17 cellular contexts compared by ENCODE assay signal in genomic region chr6:146990284-146990683, GRCh38.
DNase-seq lines count a peak whose midpoint lies in the region; ATAC-seq and TF ChIP-seq lines count a peak whose summit lies in the region.
"Had no signal": no experiment of that assay in that cellular context is flagged by ENCODE, and none has a peak within 500 bp of the region (broad histone marks: within the 10 kb centered on the region; RNA-seq: fewer than 3 reads in every experiment).

No MANE protein-coding gene starts in this region.

- H3K4me3 Mint-ChIP-seq in MCF 10A (ENCODE audit: unreplicated experiment), result no peak overlapping the region
- H3K4me3 Mint-ChIP-seq: activated CD4-positive, alpha-beta memory T cell treated with anti-CD3 and anti-CD28 coated beads, Interleukin-2, amount 10 ng/mL, durations not matched to agents 7 days and 5 days; endodermal cell; neural progenitor cell had no signal

- H3K4me1 ChIP-seq in mammary epithelial cell (ENCODE audit: insufficient read depth, low read length), result no peaks in the 10 kb centered on the region
- H3K4me1 ChIP-seq: neural progenitor cell had no signal

- H3K4me2 ChIP-seq in mammary epithelial cell (ENCODE audit: insufficient read depth, low read depth, low read length), result no peak overlapping the region
- H3K4me2 ChIP-seq: neural progenitor cell had no signal

- no peaks in the 10 kb centered on the region for H4K20me1 ChIP-seq in mammary epithelial cell (ENCODE audit: insufficient read depth, low read length)

- in situ Hi-C loops in mammary epithelial cell (cut with MboI; ENCODE audit: low sequenced_read_pairs in 2 of 2), result no loop called here

- dilution Hi-C loops in mammary epithelial cell (cut with HindIII; ENCODE audit: low sequenced_read_pairs), result no loop called here

- POLR2A ChIA-PET in MCF 10A (lab: Yijun Ruan, JAX), result interaction anchor here (1.7 to 1.8 kb wide), 2 partner anchors 76 to 213 kb away, joined by 5 to 8 read pairs; no protein-coding TSS in a partner anchor

- ATAC-seq in GM19397 (IDR thresholded peaks at IDR 0.05; ENCODE audit: unreplicated experiment), result no peak
- no peak for ATAC-seq in HG03108 (IDR thresholded peaks at IDR 0.05; ENCODE audit: unreplicated experiment)
- ATAC-seq: left ventricle myocardium superior; sciatic nerve; stimulated activated naive CD8-positive, alpha-beta T cell treated with anti-CD3 and anti-CD28 coated beads, Interleukin-15, Interleukin-2, amounts not matched to agents 100 U/mL and 50 U/mL, for 24 hours had no signal

- no peak overlapping the region for H3K4me3 ChIP-seq in mammary epithelial cell (replicated peaks in 1 of 3; ENCODE audit: insufficient read depth in 1 of 3, low read depth in 2 of 3, low read length in 3 of 3)
- H3K4me3 ChIP-seq: neural progenitor cell had no signal

- no peak overlapping the region for H3K27ac ChIP-seq in mammary epithelial cell (ENCODE audit: insufficient read depth, low read depth, low read length)
- H3K27ac ChIP-seq: 22Rv1, neural progenitor cell had no signal

- CTCF ChIA-PET in MCF 10A (lab: Yijun Ruan, JAX), result interaction anchor here (0.6 to 2.0 kb wide), 2 partner anchors 10 to 87 kb away, joined by 4 to 6 read pairs; no protein-coding TSS in a partner anchor
- CTCF ChIA-PET in mammary epithelial cell (lab: Charles Lee; ENCODE audit: low non-redundant PET), result no interaction called here

- no peak overlapping the region for H2AFZ ChIP-seq in mammary epithelial cell (ENCODE audit: low read depth, low read length)
- H2AFZ ChIP-seq: neural progenitor cell had no signal

- no peaks in the 10 kb centered on the region for H3K79me2 ChIP-seq in mammary epithelial cell (ENCODE audit: insufficient read depth, low read length)

- DNase-seq in MCF 10A (ENCODE audit: unreplicated experiment), result peak; percentile 34
- no peak for DNase-seq in mammary epithelial cell
- peak; percentile 3 for DNase-seq in amniotic stem cell (lab: John Stamatoyannopoulos, UW)
- DNase-seq in hepatic stellate cell (ENCODE audit: low spot score), result peak; percentile 22
- no peak for DNase-seq in activated CD8-positive, alpha-beta memory T cell treated with anti-CD3 and anti-CD28 coated beads, Interleukin-2, amount 50 U/mL, for 4 hours
- no peak for DNase-seq in NCI-H1694 (lab: John Stamatoyannopoulos, UW)
- DNase-seq: activated CD4-positive, alpha-beta memory T cell treated with anti-CD3 and anti-CD28 coated beads, Interleukin-2, amount 10 ng/mL, durations not matched to agents 7 days and 5 days; endodermal cell; H7; hippocampal formation; left ventricle myocardium superior; stimulated activated naive CD8-positive, alpha-beta T cell treated with anti-CD3 and anti-CD28 coated beads, Interleukin-15, Interleukin-2, amounts not matched to agents 100 U/mL and 50 U/mL, for 24 hours had no signal

- peaks cover 23% of the 10 kb centered on the region for H3K4me1 Mint-ChIP-seq in MCF 10A (ENCODE audit: insufficient read depth, unreplicated experiment)
- H3K4me1 Mint-ChIP-seq: activated CD4-positive, alpha-beta memory T cell treated with anti-CD3 and anti-CD28 coated beads, Interleukin-2, amount 10 ng/mL, durations not matched to agents 7 days and 5 days; endodermal cell; neural progenitor cell had no signal

- H3K9me3 Mint-ChIP-seq in MCF 10A (ENCODE audit: unreplicated experiment), result no peaks in the 10 kb centered on the region
- H3K9me3 Mint-ChIP-seq: activated CD4-positive, alpha-beta memory T cell treated with anti-CD3 and anti-CD28 coated beads, Interleukin-2, amount 10 ng/mL, durations not matched to agents 7 days and 5 days had no signal

- WGBS in mammary epithelial cell (ENCODE audit: low coverage, missing lambda C conversion rate), result 34% methylated on average over 2 of the region's 2 CpGs

- no peaks in the 10 kb centered on the region for H3K9me3 ChIP-seq in mammary epithelial cell (replicated peaks; ENCODE audit: insufficient read depth, low read length)

- no peaks in the 10 kb centered on the region for H3K27me3 Mint-ChIP-seq in MCF 10A (ENCODE audit: insufficient read depth, unreplicated experiment)
- H3K27me3 Mint-ChIP-seq: activated CD4-positive, alpha-beta memory T cell treated with anti-CD3 and anti-CD28 coated beads, Interleukin-2, amount 10 ng/mL, durations not matched to agents 7 days and 5 days had no signal

- TF ChIP-seq CTCF in MCF 10A (IDR thresholded peaks at IDR 0.05; ENCODE audit: unreplicated experiment), result no peak
- no peak for TF ChIP-seq CTCF in mammary epithelial cell (conservative IDR thresholded peaks at IDR 0.05 in 1 of 2, IDR thresholded peaks at IDR 0.05 in 1 of 2; ENCODE audit: extremely low read depth in 1 of 2, insufficient read depth in 1 of 2, low read depth in 1 of 2, low read length in 2 of 2)

- H3K27ac Mint-ChIP-seq in MCF 10A (ENCODE audit: low read depth, unreplicated experiment), result peak overlapping the region; percentile 85
- H3K27ac Mint-ChIP-seq: activated CD4-positive, alpha-beta memory T cell treated with anti-CD3 and anti-CD28 coated beads, Interleukin-2, amount 10 ng/mL, durations not matched to agents 7 days and 5 days; endodermal cell; neural progenitor cell had no signal

- no peak overlapping the region for H3K9ac ChIP-seq in mammary epithelial cell (ENCODE audit: insufficient read depth, low read length)
- H3K9ac ChIP-seq: neural progenitor cell had no signal

- no peaks in the 10 kb centered on the region for H3K36me3 Mint-ChIP-seq in MCF 10A (ENCODE audit: insufficient read depth, unreplicated experiment)
- H3K36me3 Mint-ChIP-seq: neural progenitor cell had no signal

- intact Hi-C loops in MCF 10A (cut with micrococcal nuclease), result loop anchor here (10.0 kb wide), 1 partner anchor 215 kb away; the partner anchor contains the start of gene STXBP5
- intact Hi-C loops in mammary epithelial cell (cut with micrococcal nuclease), result no loop called here

- no TSS peak for BruUV-seq in MCF 10A (replicated peaks; lab: Mats Ljungman, UMichigan)
- no TSS peak for BruUV-seq in mammary epithelial cell (replicated peaks; lab: Mats Ljungman, UMichigan)

- peaks cover 1% of the 10 kb centered on the region for H3K27me3 ChIP-seq in mammary epithelial cell (ENCODE audit: insufficient read depth, low read length)
- H3K27me3 ChIP-seq: neural progenitor cell had no signal

- H3K36me3 ChIP-seq in mammary epithelial cell (ENCODE audit: insufficient read depth, low read length), result no peaks in the 10 kb centered on the region
- H3K36me3 ChIP-seq: neural progenitor cell had no signal

Comparison
In these comparisons a context has a peak if more than half of its experiments do, and no peak if none do; other contexts are left out.
1. DNase-seq: peak in MCF 10A (single experiment), amniotic stem cell (single experiment) and hepatic stellate cell (single experiment); none in mammary epithelial cell (single experiment), activated CD8-positive, alpha-beta memory T cell treated with anti-CD3 and anti-CD28 coated beads, Interleukin-2, amount 50 U/mL, for 4 hours (single experiment) and NCI-H1694 (single experiment).